1 cellular context compared by ENCODE assay signal in genomic region chr7:30154111-30154587, GRCh38.
A peak's percentile ranks its signal among the peaks of the same experiment; 100 is the strongest.
TF ChIP-seq lines count a peak whose summit lies in the region.

No MANE protein-coding gene starts in this region.

TF ChIP-seq in K562, 482 proteins besides CTCF, POLR2A, EP300 and RAD21 (continued from another document and continues in another):
- TF ChIP-seq ZBTB33 (CRISPR knock-in tag; IDR thresholded peaks at IDR 0.05) (peak; percentile 49), CBFA2T2 (conservative IDR thresholded peaks at IDR 0.05) (peak; percentile 81), HMGN3 (IDR thresholded peaks at IDR 0.05; ENCODE audit: borderline replicate concordance, extremely low read depth, insufficient read length, low read depth, low read length) (no peak), PHF20 (IDR thresholded peaks at IDR 0.05; ENCODE audit: partially characterized antibody) (no peak), ZNF354B (CRISPR knock-in tag; IDR thresholded peaks at IDR 0.05) (no peak), SMARCA4 (IDR thresholded peaks at IDR 0.05) (peak; percentile 63; the same call in 1 of the 2 replicates), ESRRA (IDR thresholded peaks at IDR 0.05; ENCODE audit: borderline replicate concordance, low read depth) (peak; percentile 62; the same call in 1 of the 2 replicates), DPF2 (IDR thresholded peaks at IDR 0.05) (peak; percentile 79), HES1 (IDR thresholded peaks at IDR 0.05; ENCODE audit: low read depth) (peak; percentile 77), SMAD4 (CRISPR knock-in tag; conservative IDR thresholded peaks at IDR 0.05) (peak; percentile 68; the same call in 1 of the 2 replicates), ZNF444 (CRISPR knock-in tag; IDR thresholded peaks at IDR 0.05) (no peak), ELF2 (CRISPR knock-in tag; IDR thresholded peaks at IDR 0.05) (no peak), CCNT2 (IDR thresholded peaks at IDR 0.05; ENCODE audit: borderline replicate concordance, extremely low read depth, insufficient read length, low read depth, low read length) (peak; percentile 40), FOSL1 (tag; conservative IDR thresholded peaks at IDR 0.05) (peak; percentile 74), PBX2 (CRISPR knock-in tag; IDR thresholded peaks at IDR 0.05; ENCODE audit: low read depth) (no peak), PBX2 (tag; conservative IDR thresholded peaks at IDR 0.05; ENCODE audit: low read depth) (peak; percentile 59), POU5F1 (IDR thresholded peaks at IDR 0.05; ENCODE audit: borderline replicate concordance, low read depth, low read length, partially characterized antibody) (no peak), RAD51 (IDR thresholded peaks at IDR 0.05; ENCODE audit: borderline replicate concordance, low read depth) (peak; percentile 76), LCOR (CRISPR knock-in tag; IDR thresholded peaks at IDR 0.05) (0 out of 2 replicates have a peak, but pooled peaks have one; percentile 32), RNF219 (CRISPR knock-in tag; IDR thresholded peaks at IDR 0.05) (no peak), WHSC1 (IDR thresholded peaks at IDR 0.05; ENCODE audit: low read length) (no peak), HDAC1 (IDR thresholded peaks at IDR 0.05) (peak in 1 of 2 experiments; percentile 83; a peak in 3 of 4 replicates), CBFB (CRISPR knock-in tag; IDR thresholded peaks at IDR 0.05) (no peak), FOXJ2 (tag; IDR thresholded peaks at IDR 0.05) (peak; percentile 74; the same call in 1 of the 2 replicates), TSC22D4 (tag; IDR thresholded peaks at IDR 0.05) (no peak), ZNF507 (tag; conservative IDR thresholded peaks at IDR 0.05) (no peak), PTRF (tag; IDR thresholded peaks at IDR 0.05) (no peak), ZFX (CRISPR knock-in tag; IDR thresholded peaks at IDR 0.05) (peak; percentile 55; the same call in 1 of the 2 replicates), GTF2E2 (tag; IDR thresholded peaks at IDR 0.05) (no peak), E2F8 (IDR thresholded peaks at IDR 0.05; ENCODE audit: low read depth, partially characterized antibody) (no peak), ZNF511 (CRISPR knock-in tag; IDR thresholded peaks at IDR 0.05) (no peak), PHB (CRISPR knock-in tag; IDR thresholded peaks at IDR 0.05) (no peak), MAFG (tag; conservative IDR thresholded peaks at IDR 0.05) (no peak), E2F6 (IDR thresholded peaks at IDR 0.05; ENCODE audit: borderline replicate concordance in 1 of 2, extremely low read depth in 1 of 2, insufficient read depth in 1 of 2, insufficient read length in 1 of 2, low read depth in 1 of 2, low read length in 1 of 2, poor library complexity in 1 of 2, severe bottlenecking in 1 of 2) (peak in 1 of 2 experiments; percentile 56), MEIS2 (IDR thresholded peaks at IDR 0.05; ENCODE audit: partially characterized antibody) (peak; percentile 77), THRA (IDR thresholded peaks at IDR 0.05) (no peak), MAX (CRISPR knock-in tag; IDR thresholded peaks at IDR 0.05) (peak; percentile 47; the same call in 1 of the 2 replicates), ATF3 (IDR thresholded peaks at IDR 0.05) (peak; percentile 70; the same call in 1 of the 2 replicates), ATF3 (CRISPR knock-in tag; conservative IDR thresholded peaks at IDR 0.05) (no peak), FOXM1 (IDR thresholded peaks at IDR 0.05; ENCODE audit: low read depth) (peak; percentile 59), FOXM1 (CRISPR knock-in tag; IDR thresholded peaks at IDR 0.05; ENCODE audit: low read depth) (no peak), POLR2AphosphoS2 (IDR thresholded peaks at IDR 0.05; ENCODE audit: low read length) (no peak), NFYB (IDR thresholded peaks at IDR 0.05; ENCODE audit: extremely low read depth, insufficient read length) (no peak), MECOM (CRISPR knock-in tag; IDR thresholded peaks at IDR 0.05) (no peak), FOXK2 (conservative IDR thresholded peaks at IDR 0.05 in 1 of 2, IDR thresholded peaks at IDR 0.05 in 1 of 2; ENCODE audit: low read depth in 2 of 2) (peak in 1 of 2 experiments; percentile 59; a peak in 2 of 4 replicates), DIDO1 (tag; IDR thresholded peaks at IDR 0.05; ENCODE audit: low read depth) (no peak), TAL1 (IDR thresholded peaks at IDR 0.05) (peak; percentile 87), RFX1 (IDR thresholded peaks at IDR 0.05) (peak; percentile 54), USF1 (CRISPR knock-in tag; IDR thresholded peaks at IDR 0.05) (peak; percentile 57; the same call in 1 of the 2 replicates), CREB1 (IDR thresholded peaks at IDR 0.05) (no peak), CREB1 (CRISPR knock-in tag; IDR thresholded peaks at IDR 0.05) (peak; percentile 32; the same call in 1 of the 2 replicates), NBN (IDR thresholded peaks at IDR 0.05; ENCODE audit: low read depth) (0 out of 2 replicates have a peak, but pooled peaks have one; percentile 38), CEBPG (CRISPR knock-in tag; IDR thresholded peaks at IDR 0.05) (no peak), CEBPG (tag; conservative IDR thresholded peaks at IDR 0.05 in 1 of 2, IDR thresholded peaks at IDR 0.05 in 1 of 2) (peak; percentile 29 to 73; a peak in 3 of 4 replicates), TEAD2 (tag; IDR thresholded peaks at IDR 0.05) (no peak), MYC (IDR thresholded peaks at IDR 0.05; ENCODE audit: low read depth, low read length) (peak; percentile 71; the same call in 1 of the 2 replicates), MYC (CRISPR knock-in tag; IDR thresholded peaks at IDR 0.05; ENCODE audit: borderline replicate concordance, low read depth) (no peak), NR4A1 (CRISPR knock-in tag; IDR thresholded peaks at IDR 0.05) (no peak), NR4A1 (tag; IDR thresholded peaks at IDR 0.05) (no peak), ZNF551 (CRISPR knock-in tag; IDR thresholded peaks at IDR 0.05) (no peak), MTA2 (IDR thresholded peaks at IDR 0.05; ENCODE audit: low read depth) (peak; percentile 61)
